Comparison of ENCODE assay signal across 13 cellular contexts in the genomic region with DNA sequence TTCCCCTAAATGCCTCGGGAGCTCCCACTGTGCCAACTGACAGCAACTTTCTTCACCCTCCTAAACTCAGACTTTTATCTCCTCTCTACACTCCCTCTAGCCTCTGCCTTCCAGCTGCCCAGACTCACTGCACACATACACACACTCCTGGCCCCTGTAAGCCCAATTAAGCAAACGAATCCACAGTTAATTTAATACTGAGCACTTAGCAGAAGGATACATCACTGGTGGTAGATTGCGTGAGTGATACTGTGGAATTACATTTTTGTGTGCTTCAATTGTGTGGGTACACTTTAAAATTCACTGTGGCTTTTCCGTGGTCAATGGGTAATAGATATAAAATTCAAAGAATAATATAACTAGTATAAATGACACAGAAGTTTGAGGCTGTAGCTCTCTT.
DNase-seq lines count a peak whose midpoint lies in the region; ATAC-seq and TF ChIP-seq lines count a peak whose summit lies in the region.
"Had no signal": no experiment of that assay in that cellular context is flagged by ENCODE, and none has a peak within 500 bp of the region (broad histone marks: within the 10 kb centered on the region; RNA-seq: fewer than 3 reads in every experiment).

No MANE protein-coding gene starts in this region.

- no peak for ATAC-seq in SK-N-SH treated with all-trans-retinoic acid at 6 μM for 48 hours
- ATAC-seq: A549; CD8-positive, alpha-beta T cell had no signal

- DNase-seq in NCI-H2171 treated with DMSO at 0.1 percent for 48 hours (lab: John Stamatoyannopoulos, UW) (peak; percentile 62), NCI-H2171 (lab: John Stamatoyannopoulos, UW) (no peak), SIG-M5 treated with dmso at 0.1 percent for 504 hours (lab: John Stamatoyannopoulos, UW; ENCODE audit: unreplicated experiment) (no peak)
- DNase-seq in activated CD4-positive, alpha-beta T cell treated with anti-CD3 and anti-CD28 coated beads, Interleukin-2, amount 50 U/mL, for 4 hours = no peak
- DNase-seq: AML-193; Caco-2; Calu3; CD4-positive, alpha-beta T cell; CD8-positive, alpha-beta T cell; DMS79 treated with DMSO at 0.1 percent for 48 hours; GF-D8 had no signal

TF ChIP-seq in SK-N-SH treated with all-trans-retinoic acid at 6 μM for 48 hours, 23 proteins besides CTCF, POLR2A, EP300 and RAD21:
- TF ChIP-seq RARB (CRISPR knock-in tag; IDR thresholded peaks at IDR 0.05) (no peak), TOX (CRISPR knock-in tag; IDR thresholded peaks at IDR 0.05; ENCODE audit: borderline replicate concordance) (no peak), ARNTL (CRISPR knock-in tag; IDR thresholded peaks at IDR 0.05; ENCODE audit: borderline replicate concordance, low read depth) (no peak), PPARA (CRISPR knock-in tag; IDR thresholded peaks at IDR 0.05; ENCODE audit: borderline replicate concordance) (no peak), BACH2 (CRISPR knock-in tag; IDR thresholded peaks at IDR 0.05; ENCODE audit: borderline replicate concordance) (no peak), ZNF70 (CRISPR knock-in tag; IDR thresholded peaks at IDR 0.05) (peak; percentile 71; the same call in 1 of the 2 replicates), OSR1 (CRISPR knock-in tag; IDR thresholded peaks at IDR 0.05) (no peak), TCF4 (CRISPR knock-in tag; IDR thresholded peaks at IDR 0.05; ENCODE audit: borderline replicate concordance) (no peak)
